Comparison of ENCODE assay signal across 15 cellular contexts in the genomic region with DNA sequence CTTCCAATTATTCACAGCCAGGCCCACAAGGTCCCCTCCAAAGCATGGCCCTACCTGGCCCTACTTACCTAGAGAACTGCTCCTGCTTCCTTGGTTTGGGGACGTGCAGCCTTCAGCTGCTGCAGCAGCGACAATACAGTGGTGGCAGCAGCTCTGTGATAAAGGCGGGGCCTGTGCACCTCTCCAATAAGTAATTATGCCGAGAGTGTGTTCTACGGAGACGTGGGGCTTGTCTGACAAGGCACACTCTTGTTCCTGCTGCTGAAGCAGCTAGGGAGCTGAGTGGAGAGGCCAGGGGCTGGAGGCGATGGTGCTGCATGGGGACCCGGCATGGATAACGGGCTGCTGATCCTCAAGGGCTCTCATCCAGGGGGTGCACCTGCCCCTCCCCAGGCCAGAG.
"Had no signal": no experiment of that assay in that cellular context is flagged by ENCODE, and none has a peak within 500 bp of the region (broad histone marks: within the 10 kb centered on the region; RNA-seq: fewer than 3 reads in every experiment).

No MANE protein-coding gene starts in this region.

- H3K27ac Mint-ChIP-seq: activated CD8-positive, alpha-beta memory T cell treated with anti-CD3 and anti-CD28 coated beads, Interleukin-2, amount 10 ng/mL, durations not matched to agents 7 days and 5 days; activated T-cell treated with anti-CD3 and anti-CD28 coated beads, Interleukin-2, amount 50 U/mL, for 24 hours had no signal

- ATAC-seq: activated CD8-positive, alpha-beta memory T cell treated with anti-CD3 and anti-CD28 coated beads, Interleukin-2, amount 10 ng/mL, durations not matched to agents 7 days and 5 days; activated naive CD4-positive, alpha-beta T cell treated with anti-CD3 and anti-CD28 coated beads, Interleukin-2, amount 50 U/mL, for 72 hours; stimulated activated naive CD8-positive, alpha-beta T cell treated with anti-CD3 and anti-CD28 coated beads, Interleukin-15, Interleukin-2, amounts not matched to agents 100 U/mL and 50 U/mL, for 24 hours had no signal

- H3K4me1 Mint-ChIP-seq: activated CD8-positive, alpha-beta memory T cell treated with anti-CD3 and anti-CD28 coated beads, Interleukin-2, amount 10 ng/mL, durations not matched to agents 7 days and 5 days had no signal

- H3K36me3 Mint-ChIP-seq: activated CD8-positive, alpha-beta memory T cell treated with anti-CD3 and anti-CD28 coated beads, Interleukin-2, amount 10 ng/mL, durations not matched to agents 7 days and 5 days; activated naive CD4-positive, alpha-beta T cell treated with anti-CD3 and anti-CD28 coated beads, Interleukin-2, amount 50 U/mL, for 72 hours had no signal

- H3K9me3 Mint-ChIP-seq: activated naive CD4-positive, alpha-beta T cell treated with anti-CD3 and anti-CD28 coated beads, Interleukin-2, amount 50 U/mL, for 72 hours; activated T-cell treated with anti-CD3 and anti-CD28 coated beads, Interleukin-2, amount 50 U/mL, for 24 hours; neural crest cell had no signal

- DNase-seq: activated CD4-positive, alpha-beta T cell treated with anti-CD3 and anti-CD28 coated beads for 1 hour; activated CD4-positive, alpha-beta T cell treated with anti-CD3 and anti-CD28 coated beads, Interleukin-2, amount 50 U/mL, for 48 hours; activated CD8-positive, alpha-beta memory T cell treated with anti-CD3 and anti-CD28 coated beads, Interleukin-2, amount 10 ng/mL, durations not matched to agents 7 days and 5 days; activated effector memory CD4-positive, alpha-beta T cell treated with anti-CD3 and anti-CD28 coated beads, Interleukin-2, amount 50 U/mL, for 16 hours; activated T-cell treated with anti-CD3 and anti-CD28 coated beads, Interleukin-2, amount 50 U/mL, for 24 hours; amniotic stem cell; brain microvascular endothelial cell; dermis blood vessel endothelial cell; hippocampal formation; kidney glomerular epithelial cell; ovary; stimulated activated CD4-positive, alpha-beta T cell treated with anti-CD3 and anti-CD28 coated beads, Interleukin-2, amount 100 ng/mL, for 48 hours; stimulated activated naive CD8-positive, alpha-beta T cell treated with anti-CD3 and anti-CD28 coated beads, Interleukin-15, Interleukin-2, amounts not matched to agents 100 U/mL and 50 U/mL, for 24 hours had no signal

- H3K4me3 Mint-ChIP-seq: activated CD8-positive, alpha-beta memory T cell treated with anti-CD3 and anti-CD28 coated beads, Interleukin-2, amount 10 ng/mL, durations not matched to agents 7 days and 5 days; activated T-cell treated with anti-CD3 and anti-CD28 coated beads, Interleukin-2, amount 50 U/mL, for 24 hours; neural crest cell had no signal
